ENCODE assay signal across 9 cellular contexts in the genomic region with DNA sequence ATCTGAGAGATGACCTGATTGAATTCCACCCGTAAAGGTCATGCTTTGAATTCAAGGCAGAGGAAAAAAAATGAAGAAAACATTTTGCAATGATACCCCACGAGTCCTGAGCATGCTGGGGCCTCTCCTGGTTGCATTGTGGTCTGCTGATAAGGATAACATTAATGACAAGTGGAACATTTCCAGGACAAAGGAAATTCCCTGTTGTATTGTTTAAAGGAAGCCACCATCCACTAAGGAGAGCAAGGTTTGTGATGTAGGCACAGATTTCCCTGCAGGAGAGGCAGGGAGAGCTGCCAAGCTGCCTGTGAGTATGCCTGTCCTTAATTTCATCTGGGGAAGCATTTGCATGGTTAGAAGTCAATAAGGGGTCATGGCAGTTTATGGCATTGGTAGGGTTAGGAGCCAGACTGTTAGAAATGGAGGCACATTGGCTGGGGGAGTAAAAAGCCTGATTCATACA. TPM values are rescaled to one million over a fixed set of nuclear protein-coding genes. Genes with fewer than 3 reads are reported as not detected.
DNase-seq lines count a peak whose midpoint lies in the region; ATAC-seq and TF ChIP-seq lines count a peak whose summit lies in the region.
"Had no signal": no experiment of that assay in that cellular context is flagged by ENCODE, and none has a peak within 500 bp of the region (broad histone marks: within the 10 kb centered on the region; RNA-seq: fewer than 3 reads in every experiment).

No MANE protein-coding gene starts in this region.

- intact Hi-C loops in colonic mucosa (cut with DNase I) (no loop called here), natural killer cell (cut with micrococcal nuclease) (loop anchor here (2.0 kb wide), 1 partner anchor 15 kb away; no protein-coding TSS in a partner anchor)

- H3K36me3 ChIP-seq in BLaER1 (peaks cover 89% of the 10 kb centered on the region), MG63 (no peaks in the 10 kb centered on the region), colonic mucosa (no peaks in the 10 kb centered on the region)

- TF ChIP-seq CTCF in colonic mucosa (IDR thresholded peaks at IDR 0.05) (no peak), natural killer cell (IDR thresholded peaks at IDR 0.05) (no peak)

- no peaks in the 10 kb centered on the region for H3K27me3 Mint-ChIP-seq in natural killer cell (ENCODE audit: low read depth in 2 of 2)

- peaks cover 100% of the 10 kb centered on the region for H4K20me1 ChIP-seq in BLaER1

- peak overlapping the region; percentile 97 for H3K4me2 ChIP-seq in BLaER1

- peaks cover 100% of the 10 kb centered on the region for H3K4me1 ChIP-seq in BLaER1
- H3K4me1 ChIP-seq in colonic mucosa = peaks cover 7% of the 10 kb centered on the region

- H3K36me3 Mint-ChIP-seq in natural killer cell = no peaks in the 10 kb centered on the region

- H3K9me3 ChIP-seq in BLaER1 = no peaks in the 10 kb centered on the region; the same call in 1 of the 2 replicates
- H3K9me3 ChIP-seq in MG63 = no peaks in the 10 kb centered on the region
- H3K9me3 ChIP-seq in colonic mucosa = no peaks in the 10 kb centered on the region

- H3K27me3 ChIP-seq in BLaER1 (no peaks in the 10 kb centered on the region), MG63 (no peaks in the 10 kb centered on the region), colonic mucosa (no peaks in the 10 kb centered on the region)

- peak overlapping the region; percentile 95 for H3K4me3 Mint-ChIP-seq in natural killer cell

- ATAC-seq in natural killer cell (no peak), GM19351 (IDR thresholded peaks at IDR 0.05; ENCODE audit: unreplicated experiment) (no peak), GM18505 (IDR thresholded peaks at IDR 0.05; ENCODE audit: unreplicated experiment) (no peak)

- H3K4me1 Mint-ChIP-seq in natural killer cell = peaks cover 95 to 96% of the 10 kb centered on the region in 2 donors

- H3K27ac ChIP-seq in BLaER1 (peak overlapping the region; percentile 76), colonic mucosa (peak overlapping the region; percentile 53)

- TF ChIP-seq POLR2A in GM18505 (IDR thresholded peaks at IDR 0.05; ENCODE audit: borderline replicate concordance, extremely low read depth, insufficient read depth, insufficient read length) = no peak

- H3K4me3 ChIP-seq in BLaER1 = peak overlapping the region; percentile 53
- no peak overlapping the region for H3K4me3 ChIP-seq in MG63
- H3K4me3 ChIP-seq in colonic mucosa = no peak overlapping the region

- DNase-seq in MG63 (peak; percentile 60), colonic mucosa (no peak), natural killer cell (no peak), NCI-H1105 treated with DMSO at 0.1 percent for 48 hours (lab: John Stamatoyannopoulos, UW) (no peak)
- no peak for DNase-seq in stimulated activated CD4-positive, alpha-beta T cell treated with anti-CD3 and anti-CD28 coated beads, Interleukin-1b, Interleukin-23, amount 100 ng/mL, for 48 hours
- DNase-seq: dorsolateral prefrontal cortex had no signal

- H3K27ac Mint-ChIP-seq in natural killer cell = peak overlapping the region; percentile 86 to 94

- H3K9me3 Mint-ChIP-seq in natural killer cell = no peaks in the 10 kb centered on the region

- peak overlapping the region; percentile 76 for H3K9ac ChIP-seq in BLaER1
- no peak overlapping the region for H3K9ac ChIP-seq in colonic mucosa (ENCODE audit: low read depth in 2 of 2, low read length in 2 of 2)

RNA-seq across cellular contexts. Expression of gene FLI1, which starts 21.9 kb away (rescaled TPM):
- total RNA-seq in MG63 (2014; rRNA removed; shearing (Covaris generic); ENCODE audit: low replicate concordance) = 6.1 and 6.4 TPM in 2 replicates
- 1 to 10 TPM; 5.3 to 6.6 TPM for total RNA-seq in colonic mucosa
- total RNA-seq in natural killer cell = 100 to 1,000 TPM; 123 to 157 (median 148) TPM

Comparison
In these comparisons a context has a peak if more than half of its experiments do, and no peak if none do; other contexts are left out.
1. RNA of gene FLI1, which starts 21.9 kb away (total RNA-seq): 123 to 157 TPM in natural killer cell; 5.3 to 6.6 TPM in colonic mucosa and 6.1 to 6.4 TPM in MG63; every median in the first group is over 10 times any median in the second.